Comparison of ENCODE assay signal across 19 cellular contexts in genomic region chr2:36805635-36806224, GRCh38.
A peak's percentile ranks its signal among the peaks of the same experiment; 100 is the strongest.
DNase-seq lines count a peak whose midpoint lies in the region; ATAC-seq and TF ChIP-seq lines count a peak whose summit lies in the region.
"Had no signal": no experiment of that assay in that cellular context is flagged by ENCODE, and none has a peak within 500 bp of the region (broad histone marks: within the 10 kb centered on the region; RNA-seq: fewer than 3 reads in every experiment).

No MANE protein-coding gene starts in this region.

- intact Hi-C loops in natural killer cell (cut with micrococcal nuclease) = loop anchor here (10.0 kb wide), 1 partner anchor 279 kb away; the partner anchor contains the start of genes GPATCH11 and HEATR5B

- TF ChIP-seq CTCF in GM13976 (IDR thresholded peaks at IDR 0.05; ENCODE audit: borderline replicate concordance, control extremely low read depth, extremely low read depth, insufficient read depth, missing control alignments) (no peak), Loucy (conservative IDR thresholded peaks at IDR 0.05; ENCODE audit: low read length) (no peak), OCI-LY3 (IDR thresholded peaks at IDR 0.05; ENCODE audit: low read depth, low read length) (no peak), natural killer cell (IDR thresholded peaks at IDR 0.05) (no peak)

- no peaks in the 10 kb centered on the region for H3K27me3 Mint-ChIP-seq in natural killer cell (ENCODE audit: low read depth in 2 of 2)

- H3K36me3 ChIP-seq in Loucy (ENCODE audit: insufficient read depth, low read length) = no peaks in the 10 kb centered on the region
- no peaks in the 10 kb centered on the region for H3K36me3 ChIP-seq in OCI-LY3 (replicated peaks; ENCODE audit: low read depth, low read length)

- H3K4me3 ChIP-seq in Loucy (ENCODE audit: low read length, poor library complexity, severe bottlenecking) (no peak overlapping the region), OCI-LY3 (ENCODE audit: low read length) (no peak overlapping the region)
- H3K4me3 ChIP-seq: GM23248 had no signal

- H3F3A ChIP-seq in Loucy (ENCODE audit: low read depth) = no peaks in the 10 kb centered on the region

- peak; percentile 38 for DNase-seq in GM13976 (ENCODE audit: low spot score)
- no peak for DNase-seq in natural killer cell
- DNase-seq in HT-29 (ENCODE audit: low spot score) = no peak
- no peak for DNase-seq in DMS79 (lab: John Stamatoyannopoulos, UW)
- DNase-seq in HK-2 (ENCODE audit: unreplicated experiment) = no peak
- no peak for DNase-seq in activated CD4-positive, alpha-beta T cell treated with anti-CD3 and anti-CD28 coated beads for 4 hours
- DNase-seq: EL, GM23248, HFFc6, MM.1S, NCI-H1105 treated with DMSO at 0.1 percent for 48 hours, NCI-H2029 treated with DMSO at 0.1 percent for 48 hours, NCI-H774, SIG-M5 had no signal

- H3K4me1 ChIP-seq in Loucy (ENCODE audit: insufficient read depth, low read length, poor library complexity, severe bottlenecking) (no peaks in the 10 kb centered on the region), OCI-LY3 (ENCODE audit: low read length) (peaks cover 7% of the 10 kb centered on the region)

- no peaks in the 10 kb centered on the region for H3K9me3 Mint-ChIP-seq in natural killer cell
- H3K9me3 Mint-ChIP-seq: CD8-positive, alpha-beta T cell; T-helper 2 cell treated with Interferon-gamma antibody and Interleukin-4, amounts not matched to agents 5 μg/mL and 100 μg/mL, for 36 hours had no signal

- no peaks in the 10 kb centered on the region for H3K9me2 ChIP-seq in Loucy (replicated peaks; ENCODE audit: low read depth, low read length)

- H3K79me2 ChIP-seq in Loucy (ENCODE audit: insufficient read depth, low read length) (no peaks in the 10 kb centered on the region), OCI-LY3 (ENCODE audit: low read length) (no peaks in the 10 kb centered on the region)

- in situ Hi-C loops in GM13976 (cut with MboI; ENCODE audit: low sequenced_read_pairs, unreplicated experiment) = no loop called here

- peaks cover 50 to 65% of the 10 kb centered on the region in 2 donors for H3K4me1 Mint-ChIP-seq in natural killer cell

- ATAC-seq in natural killer cell = peak; percentile 18 to 43 (median 27)
- ATAC-seq: CD8-positive, alpha-beta T cell had no signal

- H4K20me1 ChIP-seq in Loucy (ENCODE audit: insufficient read depth, low read length, poor library complexity, severe bottlenecking) (no peaks in the 10 kb centered on the region), OCI-LY3 (ENCODE audit: insufficient read depth, low read length) (no peaks in the 10 kb centered on the region)

- no peak overlapping the region for H3K27ac ChIP-seq in OCI-LY3 (ENCODE audit: low read length)
- H3K27ac ChIP-seq: GM23248, KMS-11 had no signal

- H3K27me3 ChIP-seq in Loucy (ENCODE audit: insufficient read depth, low read length, poor library complexity, severe bottlenecking) = no peaks in the 10 kb centered on the region
- H3K27me3 ChIP-seq in OCI-LY3 (ENCODE audit: low read depth, low read length) = no peaks in the 10 kb centered on the region

- peak overlapping the region; percentile 76 to 86 for H3K27ac Mint-ChIP-seq in natural killer cell
- H3K27ac Mint-ChIP-seq: CD8-positive, alpha-beta T cell; HFFc6; T-helper 2 cell treated with Interferon-gamma antibody and Interleukin-4, amounts not matched to agents 5 μg/mL and 100 μg/mL, for 36 hours had no signal

- H3K4me2 ChIP-seq in Loucy (ENCODE audit: low read depth, low read length, poor library complexity, severe bottlenecking) (no peak overlapping the region), OCI-LY3 (ENCODE audit: low read length) (no peak overlapping the region)
- H3K4me2 ChIP-seq: KMS-11 had no signal

- 0 out of 2 replicates have a peak overlapping the region, but pooled peaks have one; percentile 55 for H2AFZ ChIP-seq in Loucy (ENCODE audit: low read length)
- H2AFZ ChIP-seq in OCI-LY3 (ENCODE audit: low read depth, low read length) = peak overlapping the region; percentile 54; the same call in 1 of the 2 replicates
- H2AFZ ChIP-seq: GM23248 had no signal

- H3K9ac ChIP-seq in Loucy (ENCODE audit: low read depth, low read length, poor library complexity, severe bottlenecking) (no peak overlapping the region), OCI-LY3 (ENCODE audit: low read length) (no peak overlapping the region)
- H3K9ac ChIP-seq: GM23248, KMS-11 had no signal

- no peaks in the 10 kb centered on the region for H3K9me3 ChIP-seq in Loucy (ENCODE audit: insufficient read depth, low read depth, low read length)
- no peaks in the 10 kb centered on the region for H3K9me3 ChIP-seq in OCI-LY3 (ENCODE audit: insufficient read depth, low read length)

- H3K4me3 Mint-ChIP-seq in natural killer cell = peak overlapping the region; percentile 67
- H3K4me3 Mint-ChIP-seq: CD8-positive, alpha-beta T cell; HFFc6; T-helper 2 cell treated with Interferon-gamma antibody and Interleukin-4, amounts not matched to agents 5 μg/mL and 100 μg/mL, for 36 hours had no signal

- H3K36me3 Mint-ChIP-seq in natural killer cell = no peaks in the 10 kb centered on the region
- H3K36me3 Mint-ChIP-seq: CD8-positive, alpha-beta T cell had no signal
